Comparison of ENCODE assay signal across 30 cellular contexts in the genomic region with DNA sequence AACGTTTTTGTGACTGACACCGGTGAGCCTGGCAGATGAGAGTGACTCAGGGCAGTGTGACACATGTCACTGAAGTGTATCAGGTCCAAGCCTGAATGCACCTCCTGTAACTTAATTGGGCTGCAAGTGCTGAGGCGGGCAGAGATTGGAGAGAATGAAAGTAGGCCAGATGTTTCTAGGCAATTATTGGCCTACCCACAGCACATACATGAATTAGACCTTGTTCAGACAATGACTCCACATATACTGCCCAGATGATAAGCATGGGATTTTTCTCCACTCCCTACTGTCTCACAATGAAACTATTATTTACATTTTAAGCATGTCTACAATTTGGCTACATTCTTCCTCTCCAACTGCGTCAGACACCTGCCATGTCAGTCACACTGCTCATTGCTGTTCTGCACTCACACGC.
"Had no signal": no experiment of that assay in that cellular context is flagged by ENCODE, and none has a peak within 500 bp of the region (broad histone marks: within the 10 kb centered on the region; RNA-seq: fewer than 3 reads in every experiment).

No MANE protein-coding gene starts in this region.

- H3K4me3 ChIP-seq: esophagus muscularis mucosa, heart left ventricle, left ventricle myocardium inferior, thoracic aorta, uterus had no signal

- H3K9me3 Mint-ChIP-seq: nephron progenitor cell, type B pancreatic cell had no signal

- H3K36me3 Mint-ChIP-seq: activated naive CD4-positive, alpha-beta T cell treated with anti-CD3 and anti-CD28 coated beads, Interleukin-2, amount 50 U/mL, for 24 hours; naive B cell; stimulated activated effector memory CD8-positive, alpha-beta T cell treated with anti-CD3 and anti-CD28 coated beads, Interleukin-12 subunit alpha, Interleukin-12 subunit beta, amount 100 ng/mL, for 72 hours; type B pancreatic cell had no signal

- H3K27me3 ChIP-seq: esophagus muscularis mucosa, foreskin keratinocyte, heart left ventricle, neutrophil, uterus had no signal

- H3K27ac Mint-ChIP-seq: activated CD4-positive, alpha-beta T cell treated with anti-CD3 and anti-CD28 coated beads, Interleukin-2, amount 10 ng/mL, durations not matched to agents 7 days and 5 days; activated CD8-positive, alpha-beta T cell treated with anti-CD3 and anti-CD28 coated beads for 36 hours; activated naive CD4-positive, alpha-beta T cell treated with anti-CD3 and anti-CD28 coated beads, Interleukin-2, amount 50 U/mL, for 24 hours; activated naive CD8-positive, alpha-beta T cell treated with anti-CD3 and anti-CD28 coated beads, Interleukin-2, amount 50 U/mL, for 24 hours; activated T-helper 17 cell treated with anti-CD3 and anti-CD28 coated beads, Interleukin-2, amount 50 U/mL, for 72 hours; naive B cell; nephron progenitor cell; stimulated activated effector memory CD8-positive, alpha-beta T cell treated with anti-CD3 and anti-CD28 coated beads, Interleukin-12 subunit alpha, Interleukin-12 subunit beta, amount 100 ng/mL, for 72 hours; stimulated activated naive CD8-positive, alpha-beta T cell treated with anti-CD3 and anti-CD28 coated beads, Interleukin-15, Interleukin-2, amounts not matched to agents 100 ng/mL and 50 ng/mL, for 24 hours; T-helper 17 cell; type B pancreatic cell had no signal

- H3K36me3 ChIP-seq: esophagus muscularis mucosa, heart left ventricle, left ventricle myocardium inferior, neutrophil, thoracic aorta, uterus had no signal

- DNase-seq: activated CD4-positive, alpha-beta T cell treated with anti-CD3 and anti-CD28 coated beads for 1 hour; activated CD4-positive, alpha-beta T cell treated with anti-CD3 and anti-CD28 coated beads, Interleukin-2, amount 10 ng/mL, durations not matched to agents 7 days and 5 days; activated CD8-positive, alpha-beta T cell treated with anti-CD3 and anti-CD28 coated beads for 36 hours; activated gamma-delta T cell treated with Interleukin-2 at 50 U/mL for 16 hours; activated naive CD8-positive, alpha-beta T cell treated with anti-CD3 and anti-CD28 coated beads, Interleukin-2, amount 50 U/mL, for 24 hours; activated T-cell treated with anti-CD3 and anti-CD28 coated beads, Interleukin-2, amount 50 U/mL, for 4 hours; amygdala; caudate nucleus; dermis blood vessel endothelial cell; effector CD4-positive, alpha-beta T cell; foreskin keratinocyte; heart left ventricle; hypothalamus; left ventricle myocardium inferior; naive B cell; nephron progenitor cell; small intestine; stimulated activated CD4-positive, alpha-beta T cell treated with anti-CD3 and anti-CD28 coated beads, Interleukin-4, amount 100 ng/mL, for 24 hours; T-helper 17 cell; T1000; uterus had no signal

- H3K27me3 Mint-ChIP-seq: activated CD4-positive, alpha-beta T cell treated with anti-CD3 and anti-CD28 coated beads, Interleukin-2, amount 10 ng/mL, durations not matched to agents 7 days and 5 days; activated CD8-positive, alpha-beta T cell treated with anti-CD3 and anti-CD28 coated beads for 36 hours; activated naive CD4-positive, alpha-beta T cell treated with anti-CD3 and anti-CD28 coated beads, Interleukin-2, amount 50 U/mL, for 24 hours; activated naive CD8-positive, alpha-beta T cell treated with anti-CD3 and anti-CD28 coated beads, Interleukin-2, amount 50 U/mL, for 24 hours; activated T-helper 17 cell treated with anti-CD3 and anti-CD28 coated beads, Interleukin-2, amount 50 U/mL, for 72 hours; naive B cell; stimulated activated naive CD8-positive, alpha-beta T cell treated with anti-CD3 and anti-CD28 coated beads, Interleukin-15, Interleukin-2, amounts not matched to agents 100 ng/mL and 50 ng/mL, for 24 hours; T-helper 17 cell; type B pancreatic cell had no signal

- H3K27ac ChIP-seq: esophagus muscularis mucosa, foreskin keratinocyte, heart left ventricle, left ventricle myocardium inferior, neutrophil, thoracic aorta, uterus had no signal

- H3K9me3 ChIP-seq: esophagus muscularis mucosa, heart left ventricle, left ventricle myocardium inferior, neutrophil, thoracic aorta, uterus had no signal

- FAIRE-seq: small intestine had no signal

- H3K4me1 ChIP-seq: foreskin keratinocyte, heart left ventricle, left ventricle myocardium inferior, uterus had no signal

- H3K4me1 Mint-ChIP-seq: activated CD4-positive, alpha-beta T cell treated with anti-CD3 and anti-CD28 coated beads, Interleukin-2, amount 10 ng/mL, durations not matched to agents 7 days and 5 days; activated naive CD4-positive, alpha-beta T cell treated with anti-CD3 and anti-CD28 coated beads, Interleukin-2, amount 50 U/mL, for 24 hours; activated naive CD8-positive, alpha-beta T cell treated with anti-CD3 and anti-CD28 coated beads, Interleukin-2, amount 50 U/mL, for 24 hours; activated T-helper 17 cell treated with anti-CD3 and anti-CD28 coated beads, Interleukin-2, amount 50 U/mL, for 72 hours; naive B cell; nephron progenitor cell; stimulated activated effector memory CD8-positive, alpha-beta T cell treated with anti-CD3 and anti-CD28 coated beads, Interleukin-12 subunit alpha, Interleukin-12 subunit beta, amount 100 ng/mL, for 72 hours; T-helper 17 cell had no signal

- ATAC-seq: activated CD8-positive, alpha-beta T cell treated with anti-CD3 and anti-CD28 coated beads for 36 hours; activated naive CD8-positive, alpha-beta T cell treated with anti-CD3 and anti-CD28 coated beads, Interleukin-2, amount 50 U/mL, for 24 hours; activated T-cell treated with anti-CD3 and anti-CD28 coated beads, Interleukin-2, amount 50 U/mL, for 4 hours; activated T-helper 17 cell treated with anti-CD3 and anti-CD28 coated beads, Interleukin-2, amount 50 U/mL, for 72 hours; foreskin keratinocyte; heart left ventricle; sciatic nerve; stimulated activated effector memory CD8-positive, alpha-beta T cell treated with anti-CD3 and anti-CD28 coated beads, Interleukin-12 subunit alpha, Interleukin-12 subunit beta, amount 100 ng/mL, for 72 hours; T-helper 17 cell had no signal

- H3K4me3 Mint-ChIP-seq: activated CD4-positive, alpha-beta T cell treated with anti-CD3 and anti-CD28 coated beads, Interleukin-2, amount 10 ng/mL, durations not matched to agents 7 days and 5 days; activated CD8-positive, alpha-beta T cell treated with anti-CD3 and anti-CD28 coated beads for 36 hours; activated naive CD4-positive, alpha-beta T cell treated with anti-CD3 and anti-CD28 coated beads, Interleukin-2, amount 50 U/mL, for 24 hours; activated naive CD8-positive, alpha-beta T cell treated with anti-CD3 and anti-CD28 coated beads, Interleukin-2, amount 50 U/mL, for 24 hours; activated T-cell treated with anti-CD3 and anti-CD28 coated beads, Interleukin-2, amount 50 U/mL, for 4 hours; activated T-helper 17 cell treated with anti-CD3 and anti-CD28 coated beads, Interleukin-2, amount 50 U/mL, for 72 hours; naive B cell; nephron progenitor cell; stimulated activated effector memory CD8-positive, alpha-beta T cell treated with anti-CD3 and anti-CD28 coated beads, Interleukin-12 subunit alpha, Interleukin-12 subunit beta, amount 100 ng/mL, for 72 hours; stimulated activated naive CD8-positive, alpha-beta T cell treated with anti-CD3 and anti-CD28 coated beads, Interleukin-15, Interleukin-2, amounts not matched to agents 100 ng/mL and 50 ng/mL, for 24 hours; T-helper 17 cell; type B pancreatic cell had no signal
